35 cellular contexts compared by ENCODE assay signal in genomic region chr14:88185843-88186242, GRCh38.
"Had no signal": no experiment of that assay in that cellular context is flagged by ENCODE, and none has a peak within 500 bp of the region (broad histone marks: within the 10 kb centered on the region; RNA-seq: fewer than 3 reads in every experiment).

No MANE protein-coding gene starts in this region.

- H3K9me3 Mint-ChIP-seq: activated B cell treated with CpG ODN at 0.5 μM for 24 hours; activated CD4-positive, alpha-beta memory T cell treated with anti-CD3 and anti-CD28 coated beads for 36 hours; activated CD4-positive, alpha-beta T cell treated with anti-CD3 and anti-CD28 coated beads, Interleukin-2, amount 10 ng/mL, durations not matched to agents 24 days and 14 days; activated CD8-positive, alpha-beta T cell treated with anti-CD3 and anti-CD28 coated beads for 36 hours; activated naive CD4-positive, alpha-beta T cell treated with anti-CD3 and anti-CD28 coated beads for 36 hours; activated naive CD4-positive, alpha-beta T cell treated with anti-CD3 and anti-CD28 coated beads, Interleukin-2, amount 50 U/mL, for 72 hours; activated naive CD8-positive, alpha-beta T cell treated with anti-CD3 and anti-CD28 coated beads for 36 hours; activated T-cell treated with anti-CD3 and anti-CD28 coated beads, Interleukin-2, amount 50 U/mL, for 4 hours; activated T-cell treated with anti-CD3 and anti-CD28 coated beads, Interleukin-2, amount 50 U/mL, for 72 hours; activated T-helper 1 cell treated with anti-CD3 and anti-CD28 coated beads, Interleukin-12 subunit alpha, Interleukin-12 subunit beta, Interleukin-2, Interleukin-4 antibody, amounts not matched to agents 30 ng/mL and 10 ng/mL and 1 ng/mL, durations not matched to agents 14 hours and 24 hours and 36 hours; activated T-helper 17 cell treated with anti-CD3 and anti-CD28 coated beads, Interleukin-2, amount 50 U/mL, for 72 hours; T-helper 1 cell treated with Interleukin-12 subunit alpha and Interleukin-12 subunit beta and Interleukin-4 antibody, amounts not matched to agents 30 μg/mL and 1 μg/mL, for 36 hours; T-helper 2 cell treated with Interferon-gamma antibody and Interleukin-4, amounts not matched to agents 5 μg/mL and 100 μg/mL, for 36 hours had no signal

- H3K27me3 ChIP-seq: adrenal gland, body of pancreas, brain microvascular endothelial cell, breast epithelium had no signal

- H3K4me3 ChIP-seq: adrenal gland, body of pancreas, breast epithelium had no signal

- H3K36me3 ChIP-seq: adrenal gland, brain microvascular endothelial cell, breast epithelium had no signal

- ATAC-seq: activated CD8-positive, alpha-beta T cell treated with anti-CD3 and anti-CD28 coated beads for 36 hours; activated naive CD4-positive, alpha-beta T cell treated with anti-CD3 and anti-CD28 coated beads, Interleukin-2, amount 50 U/mL, for 72 hours; activated T-cell treated with anti-CD3 and anti-CD28 coated beads, Interleukin-2, amount 50 U/mL, for 4 hours; activated T-cell treated with anti-CD3 and anti-CD28 coated beads, Interleukin-2, amount 50 U/mL, for 72 hours; activated T-helper 17 cell treated with anti-CD3 and anti-CD28 coated beads, Interleukin-2, amount 50 U/mL, for 72 hours; body of pancreas had no signal

- H3K27ac Mint-ChIP-seq: activated B cell treated with CpG ODN at 0.5 μM for 24 hours; activated CD4-positive, alpha-beta memory T cell treated with anti-CD3 and anti-CD28 coated beads for 36 hours; activated CD4-positive, alpha-beta T cell treated with anti-CD3 and anti-CD28 coated beads, Interleukin-2, amount 10 ng/mL, durations not matched to agents 24 days and 14 days; activated CD8-positive, alpha-beta T cell treated with anti-CD3 and anti-CD28 coated beads for 36 hours; activated naive CD4-positive, alpha-beta T cell treated with anti-CD3 and anti-CD28 coated beads for 36 hours; activated naive CD4-positive, alpha-beta T cell treated with anti-CD3 and anti-CD28 coated beads, Interleukin-2, amount 50 U/mL, for 72 hours; activated naive CD8-positive, alpha-beta T cell treated with anti-CD3 and anti-CD28 coated beads for 36 hours; activated T-cell treated with anti-CD3 and anti-CD28 coated beads, Interleukin-2, amount 50 U/mL, for 72 hours; activated T-helper 1 cell treated with anti-CD3 and anti-CD28 coated beads, Interleukin-12 subunit alpha, Interleukin-12 subunit beta, Interleukin-2, Interleukin-4 antibody, amounts not matched to agents 30 ng/mL and 10 ng/mL and 1 ng/mL, durations not matched to agents 14 hours and 24 hours and 36 hours; activated T-helper 17 cell treated with anti-CD3 and anti-CD28 coated beads, Interleukin-2, amount 50 U/mL, for 72 hours; T-helper 1 cell treated with Interleukin-12 subunit alpha and Interleukin-12 subunit beta and Interleukin-4 antibody, amounts not matched to agents 30 μg/mL and 1 μg/mL, for 36 hours; T-helper 2 cell treated with Interferon-gamma antibody and Interleukin-4, amounts not matched to agents 5 μg/mL and 100 μg/mL, for 36 hours had no signal

- H3K4me3 Mint-ChIP-seq: activated B cell treated with CpG ODN at 0.5 μM for 24 hours; activated CD4-positive, alpha-beta memory T cell treated with anti-CD3 and anti-CD28 coated beads for 36 hours; activated CD4-positive, alpha-beta T cell treated with anti-CD3 and anti-CD28 coated beads, Interleukin-2, amount 10 ng/mL, durations not matched to agents 24 days and 14 days; activated CD8-positive, alpha-beta T cell treated with anti-CD3 and anti-CD28 coated beads for 36 hours; activated naive CD4-positive, alpha-beta T cell treated with anti-CD3 and anti-CD28 coated beads for 36 hours; activated naive CD8-positive, alpha-beta T cell treated with anti-CD3 and anti-CD28 coated beads for 36 hours; activated T-cell treated with anti-CD3 and anti-CD28 coated beads, Interleukin-2, amount 50 U/mL, for 4 hours; activated T-cell treated with anti-CD3 and anti-CD28 coated beads, Interleukin-2, amount 50 U/mL, for 72 hours; activated T-helper 1 cell treated with anti-CD3 and anti-CD28 coated beads, Interleukin-12 subunit alpha, Interleukin-12 subunit beta, Interleukin-2, Interleukin-4 antibody, amounts not matched to agents 30 ng/mL and 10 ng/mL and 1 ng/mL, durations not matched to agents 14 hours and 24 hours and 36 hours; activated T-helper 17 cell treated with anti-CD3 and anti-CD28 coated beads, Interleukin-2, amount 50 U/mL, for 72 hours; T-helper 1 cell treated with Interleukin-12 subunit alpha and Interleukin-12 subunit beta and Interleukin-4 antibody, amounts not matched to agents 30 μg/mL and 1 μg/mL, for 36 hours; T-helper 2 cell treated with Interferon-gamma antibody and Interleukin-4, amounts not matched to agents 5 μg/mL and 100 μg/mL, for 36 hours had no signal

- DNase-seq: activated B cell treated with CpG ODN at 0.5 μM for 24 hours; activated CD4-positive, alpha-beta memory T cell treated with anti-CD3 and anti-CD28 coated beads for 36 hours; activated CD4-positive, alpha-beta T cell treated with anti-CD3 and anti-CD28 coated beads for 4 hours; activated CD4-positive, alpha-beta T cell treated with anti-CD3 and anti-CD28 coated beads, Interleukin-2, amount 10 ng/mL, durations not matched to agents 24 days and 14 days; activated CD4-positive, alpha-beta T cell treated with anti-CD3 and anti-CD28 coated beads, Interleukin-2, amount 50 U/mL, for 1 hour; activated CD4-positive, alpha-beta T cell treated with anti-CD3 and anti-CD28 coated beads, Interleukin-2, amount 50 U/mL, for 4 hours; activated CD4-positive, CD25-positive, alpha-beta regulatory T cell treated with anti-CD3 and anti-CD28 coated beads, Interleukin-2, amount 50 U/mL, for 72 hours; activated CD8-positive, alpha-beta memory T cell treated with anti-CD3 and anti-CD28 coated beads, Interleukin-2, amount 50 U/mL, for 4 hours; activated CD8-positive, alpha-beta T cell treated with anti-CD3 and anti-CD28 coated beads for 36 hours; activated effector memory CD4-positive, alpha-beta T cell treated with anti-CD3 and anti-CD28 coated beads, Interleukin-2, amount 50 U/mL, for 16 hours; activated gamma-delta T cell treated with Interleukin-2 at 50 U/mL for 16 hours; activated naive CD4-positive, alpha-beta T cell; activated naive CD4-positive, alpha-beta T cell treated with anti-CD3 and anti-CD28 coated beads for 36 hours; activated naive CD4-positive, alpha-beta T cell treated with anti-CD3 and anti-CD28 coated beads, Interleukin-2, amount 50 U/mL, for 16 hours; activated naive CD8-positive, alpha-beta T cell treated with anti-CD3 and anti-CD28 coated beads for 36 hours; activated T-cell treated with anti-CD3 and anti-CD28 coated beads for 4 hours; activated T-cell treated with anti-CD3 and anti-CD28 coated beads, Interleukin-2, amount 50 U/mL, for 1 hour; activated T-cell treated with anti-CD3 and anti-CD28 coated beads, Interleukin-2, amount 50 U/mL, for 4 hours; activated T-cell treated with anti-CD3 and anti-CD28 coated beads, Interleukin-2, amount 50 U/mL, for 72 hours; adrenal gland; amniotic stem cell; aorta; body of pancreas; brain microvascular endothelial cell; central memory CD4-positive, alpha-beta T cell; T-helper 1 cell; T-helper 2 cell; T-helper 9 cell had no signal

- H3K36me3 Mint-ChIP-seq: activated CD4-positive, alpha-beta memory T cell treated with anti-CD3 and anti-CD28 coated beads for 36 hours; activated naive CD4-positive, alpha-beta T cell treated with anti-CD3 and anti-CD28 coated beads, Interleukin-2, amount 50 U/mL, for 72 hours; activated naive CD8-positive, alpha-beta T cell treated with anti-CD3 and anti-CD28 coated beads for 36 hours had no signal

- H3K27ac ChIP-seq: adrenal gland, body of pancreas, brain microvascular endothelial cell, breast epithelium, VCaP had no signal

- H3K4me1 ChIP-seq: breast epithelium had no signal

- H3K9me3 ChIP-seq: adrenal gland, body of pancreas, breast epithelium had no signal
